Comparison of ENCODE assay signal across 8 cellular contexts in the genomic region with DNA sequence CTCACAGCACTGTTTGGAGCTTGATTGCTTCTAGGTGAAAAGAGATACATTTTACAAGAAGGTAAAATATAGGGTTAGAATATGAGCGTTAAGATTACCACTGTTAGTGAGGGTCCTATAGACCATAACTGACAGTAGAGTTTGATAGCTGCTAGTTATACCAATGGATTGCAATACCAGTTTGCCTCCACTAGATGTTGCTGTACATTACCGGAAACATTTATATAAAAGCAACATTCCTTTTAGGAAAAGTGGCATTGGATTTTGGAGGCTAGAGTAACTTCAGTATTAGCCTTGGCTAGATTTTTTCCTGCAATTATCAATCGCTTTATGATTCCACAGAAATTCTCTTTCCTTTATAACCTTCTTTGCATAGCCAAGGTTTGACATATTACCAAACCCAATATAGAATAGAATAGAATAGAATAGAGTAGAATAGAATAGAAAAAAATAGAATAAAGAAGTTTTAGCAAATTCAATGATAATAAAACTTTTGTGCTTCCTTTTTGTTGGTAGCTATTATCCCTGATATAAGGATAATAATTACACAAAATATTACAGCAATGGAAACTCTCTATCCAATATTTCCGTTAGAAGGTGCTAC.
DNase-seq lines count a peak whose midpoint lies in the region; ATAC-seq and TF ChIP-seq lines count a peak whose summit lies in the region.

No MANE protein-coding gene starts in this region.

- peak; percentile 84 for TF ChIP-seq CTCF in IMR-90 (conservative IDR thresholded peaks at IDR 0.05; ENCODE audit: low read depth, low read length)

- WGBS in IMR-90 (ENCODE audit: extremely low coverage in 2 of 2, insufficient read length in 1 of 2), 2 experiments = no CpG with 5 or more reads among the region's 4 CpGs
- no CpG with 5 or more reads among the region's 4 CpGs for WGBS in iPS DF 6.9 (ENCODE audit: insufficient coverage, insufficient read length)

- TF ChIP-seq POLR2A in IMR-90 (IDR thresholded peaks at IDR 0.05; ENCODE audit: low read depth, low read length) = no peak

- H2AFZ ChIP-seq in IMR-90 (replicated peaks; ENCODE audit: low read length, poor library complexity) = no peak overlapping the region

- H3K36me3 ChIP-seq in IMR-90 (ENCODE audit: control insufficient read depth, insufficient read depth, low read length) = no peaks in the 10 kb centered on the region
- no peaks in the 10 kb centered on the region for H3K36me3 ChIP-seq in iPS DF 6.9 (ENCODE audit: control insufficient read depth, insufficient read depth, low read length)

- H3K4me2 ChIP-seq in IMR-90 (ENCODE audit: low read depth, low read length) = no peak overlapping the region

- H3K56ac ChIP-seq in IMR-90 (ENCODE audit: extremely low read depth, insufficient read depth, low read length) = no peak overlapping the region

- TF ChIP-seq RAD21 in IMR-90 (IDR thresholded peaks at IDR 0.05; ENCODE audit: low read length) = peak; percentile 86

- POLR2A ChIA-PET in IMR-90 (lab: Charles Lee; ENCODE audit: unreplicated experiment) = no interaction called here

- H2BK5ac ChIP-seq in IMR-90 (ENCODE audit: low read depth, low read length, poor library complexity, severe bottlenecking) = no peak overlapping the region

- H3K4me1 ChIP-seq in IMR-90 (ENCODE audit: control insufficient read depth, insufficient read depth, low read length) (no peaks in the 10 kb centered on the region), iPS DF 6.9 (ENCODE audit: control insufficient read depth, insufficient read depth, low read length) (no peaks in the 10 kb centered on the region)

- CTCF ChIA-PET in IMR-90 (lab: Yijun Ruan, JAX) = interaction anchor here (0.5 to 1.7 kb wide), 7 partner anchors 13 to 1964 kb away, joined by 3 to 7 read pairs (median 3); no protein-coding TSS in a partner anchor

- H3K18ac ChIP-seq in IMR-90 (ENCODE audit: low read depth, low read length) = no peak overlapping the region

- H3K9me3 ChIP-seq in IMR-90 (ENCODE audit: control insufficient read depth, insufficient read depth, low read length) (no peaks in the 10 kb centered on the region), iPS DF 6.9 (ENCODE audit: control insufficient read depth, insufficient read depth, low read length) (no peaks in the 10 kb centered on the region)

- no peak overlapping the region for H3K4ac ChIP-seq in IMR-90 (ENCODE audit: low read depth, low read length)

- intact Hi-C loops in IMR-90 (cut with micrococcal nuclease) = loop anchor here (1.0 to 10.0 kb wide), 5 partner anchors 292 to 1392 kb away; a partner anchor contains a TSS

- no TSS peak for BruUV-seq in IMR-90 (replicated peaks; lab: Mats Ljungman, UMichigan)

- H4K20me1 ChIP-seq in IMR-90 (ENCODE audit: insufficient read depth, low read length) = no peaks in the 10 kb centered on the region

- no peak overlapping the region; the same call in 1 of the 2 replicates for H2AK5ac ChIP-seq in IMR-90 (ENCODE audit: low read depth, low read length)

- H3K79me1 ChIP-seq in IMR-90 (ENCODE audit: low read depth in 1 of 2, low read length in 2 of 2) = no peaks in the 10 kb centered on the region

- no peak overlapping the region for H3K14ac ChIP-seq in IMR-90 (replicated peaks; ENCODE audit: low read depth, low read length)

- peak; percentile 76 for ATAC-seq in IMR-90 (ENCODE audit: low read depth)
- no peak for ATAC-seq in stimulated activated naive CD8-positive, alpha-beta T cell treated with anti-CD3 and anti-CD28 coated beads, Interleukin-15, Interleukin-2, amounts not matched to agents 100 U/mL and 50 U/mL, for 24 hours

- H3K4me3 ChIP-seq in IMR-90 (ENCODE audit: insufficient read depth, low read depth, low read length) (no peak overlapping the region), iPS DF 6.9 (ENCODE audit: low read length) (no peak overlapping the region)

- dilution Hi-C loops in IMR-90 (cut with HindIII; ENCODE audit: low sequenced_read_pairs, unreplicated experiment) = no loop called here

- H4K91ac ChIP-seq in IMR-90 (ENCODE audit: insufficient read depth, low read depth, low read length) = no peak overlapping the region

- no peak overlapping the region for H3K9ac ChIP-seq in IMR-90 (ENCODE audit: low read depth, low read length)

- no peak overlapping the region for H2BK20ac ChIP-seq in IMR-90 (ENCODE audit: low read depth, low read length)

- H3K23ac ChIP-seq in IMR-90 (ENCODE audit: low read depth, low read length) = no peak overlapping the region

- no peak overlapping the region for H4K8ac ChIP-seq in IMR-90 (ENCODE audit: low read depth in 2 of 2, low read length in 2 of 2)

- H3K27ac ChIP-seq in IMR-90 (ENCODE audit: insufficient read depth, low read length) (no peak overlapping the region), iPS DF 6.9 (ENCODE audit: low read length) (no peak overlapping the region)

- H2AK9ac ChIP-seq in IMR-90 (replicated peaks; ENCODE audit: low read depth, low read length, poor library complexity) = no peak overlapping the region

- H3K27me3 ChIP-seq in IMR-90 (ENCODE audit: control insufficient read depth, insufficient read depth, low read length) (no peaks in the 10 kb centered on the region; the same call in 1 of the 2 replicates), iPS DF 6.9 (ENCODE audit: control insufficient read depth, insufficient read depth, low read length) (no peaks in the 10 kb centered on the region)

- no peak overlapping the region for H4K5ac ChIP-seq in IMR-90 (ENCODE audit: low read depth, low read length)

- in situ Hi-C loops in IMR-90 (cut with MboI; ENCODE audit: low sequenced_read_pairs) = loop anchor here (10.0 kb wide), 2 partner anchors 1092 to 1242 kb away; a partner anchor contains a TSS

- DNase-seq in SKM-1 treated with dmso at 0.1 percent for 144 hours (lab: John Stamatoyannopoulos, UW; ENCODE audit: unreplicated experiment) = peak; percentile 8
- DNase-seq in SKM-1 (lab: John Stamatoyannopoulos, UW; ENCODE audit: unreplicated experiment) = no peak
- peak; percentile 53 for DNase-seq in IMR-90
- peak; percentile 15 for DNase-seq in SK-N-DZ (ENCODE audit: low spot score)
- DNase-seq in iPS DF 6.9 (ENCODE audit: low read depth, low spot score) = peak; percentile 22
- no peak for DNase-seq in stimulated activated CD4-positive, alpha-beta T cell treated with anti-CD3 and anti-CD28 coated beads, Interleukin-2, amount 100 ng/mL, for 48 hours
- no peak for DNase-seq in GF-D8 (lab: John Stamatoyannopoulos, UW)
- no peak for DNase-seq in stimulated activated naive CD8-positive, alpha-beta T cell treated with anti-CD3 and anti-CD28 coated beads, Interleukin-15, Interleukin-2, amounts not matched to agents 100 U/mL and 50 U/mL, for 24 hours

- H2BK120ac ChIP-seq in IMR-90 (ENCODE audit: low read depth, low read length) = no peak overlapping the region

- no peaks in the 10 kb centered on the region for H3K9me1 ChIP-seq in IMR-90 (ENCODE audit: insufficient read depth, low read length)

- H2BK15ac ChIP-seq in IMR-90 (ENCODE audit: low read depth, low read length) = no peak overlapping the region

TF ChIP-seq in IMR-90, 13 proteins besides CTCF, POLR2A, EP300 and RAD21:
- TF ChIP-seq MXI1 (IDR thresholded peaks at IDR 0.05; ENCODE audit: borderline replicate concordance, low read depth, low read length) = no peak
- peak; percentile 77 for TF ChIP-seq SMC3 (IDR thresholded peaks at IDR 0.05; ENCODE audit: low read depth, low read length)
- no peak for TF ChIP-seq BHLHE40 (IDR thresholded peaks at IDR 0.05; ENCODE audit: low read depth, low read length)
- no peak for TF ChIP-seq CHD1 (IDR thresholded peaks at IDR 0.05; ENCODE audit: low read depth, low read length)

Comparison
In these comparisons a context has a peak if more than half of its experiments do, and no peak if none do; other contexts are left out.
1. DNase-seq: peak in SKM-1 treated with dmso at 0.1 percent for 144 hours (single experiment), IMR-90 (single experiment), SK-N-DZ (single experiment) and iPS DF 6.9 (single experiment); none in SKM-1 (single experiment), stimulated activated CD4-positive, alpha-beta T cell treated with anti-CD3 and anti-CD28 coated beads, Interleukin-2, amount 100 ng/mL, for 48 hours (0 of 2), GF-D8 (single experiment) and stimulated activated naive CD8-positive, alpha-beta T cell treated with anti-CD3 and anti-CD28 coated beads, Interleukin-15, Interleukin-2, amounts not matched to agents 100 U/mL and 50 U/mL, for 24 hours (single experiment).